1 cellular context compared by ENCODE assay signal in the genomic region with DNA sequence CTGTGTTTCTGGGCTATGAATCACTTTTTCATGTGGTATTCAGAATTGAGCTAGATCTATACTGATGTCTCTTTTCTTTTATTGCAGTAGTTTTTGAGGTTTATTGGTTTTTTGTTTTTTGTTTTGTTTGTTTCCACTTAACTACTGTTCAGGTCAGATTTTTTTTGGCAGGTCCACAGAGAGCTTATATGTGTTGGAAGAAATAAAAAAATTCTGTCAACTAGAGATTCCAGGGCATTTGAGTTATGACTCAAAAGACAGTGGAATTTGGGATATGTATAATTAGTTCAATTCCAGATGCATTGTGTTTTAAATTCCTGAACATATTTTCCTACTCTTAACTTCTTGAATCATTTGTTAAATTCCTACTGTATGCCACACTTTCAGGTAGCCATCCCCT.
TF ChIP-seq lines count a peak whose summit lies in the region.

No MANE protein-coding gene starts in this region.

TF ChIP-seq in HCT116, 20 proteins besides CTCF, POLR2A, EP300 and RAD21:
- TF ChIP-seq REST (IDR thresholded peaks at IDR 0.05; ENCODE audit: low read depth), result no peak
- no peak for TF ChIP-seq POLR2AphosphoS5 (IDR thresholded peaks at IDR 0.05; ENCODE audit: low read depth, low read length)
- TF ChIP-seq YY1 (IDR thresholded peaks at IDR 0.05; ENCODE audit: extremely low read depth, insufficient replicate concordance, low read depth, low read length), result no peak
- no peak for TF ChIP-seq TCF7L2 (IDR thresholded peaks at IDR 0.05; ENCODE audit: borderline replicate concordance, extremely low read depth, insufficient read depth, insufficient read length)
- no peak for TF ChIP-seq EZH2 (IDR thresholded peaks at IDR 0.05)
- TF ChIP-seq, protein P1, sequence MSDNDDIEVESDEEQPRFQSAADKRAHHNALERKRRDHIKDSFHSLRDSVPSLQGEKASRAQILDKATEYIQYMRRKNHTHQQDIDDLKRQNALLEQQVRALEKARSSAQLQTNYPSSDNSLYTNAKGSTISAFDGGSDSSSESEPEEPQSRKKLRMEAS (IDR thresholded peaks at IDR 0.05), result no peak
- TF ChIP-seq ZFX (IDR thresholded peaks at IDR 0.05), result no peak
- no peak for TF ChIP-seq CEBPB (IDR thresholded peaks at IDR 0.05; ENCODE audit: low read depth)
- no peak for TF ChIP-seq JUND (IDR thresholded peaks at IDR 0.05)
- no peak for TF ChIP-seq ELF1 (IDR thresholded peaks at IDR 0.05; ENCODE audit: borderline replicate concordance, low read depth)
- TF ChIP-seq SIN3A (IDR thresholded peaks at IDR 0.05; ENCODE audit: low read depth), result no peak
- TF ChIP-seq SP1 (IDR thresholded peaks at IDR 0.05; ENCODE audit: low read depth), result no peak
- no peak for TF ChIP-seq ZNF274 (IDR thresholded peaks at IDR 0.05; ENCODE audit: low read depth, low read length)
- TF ChIP-seq, protein P2, sequence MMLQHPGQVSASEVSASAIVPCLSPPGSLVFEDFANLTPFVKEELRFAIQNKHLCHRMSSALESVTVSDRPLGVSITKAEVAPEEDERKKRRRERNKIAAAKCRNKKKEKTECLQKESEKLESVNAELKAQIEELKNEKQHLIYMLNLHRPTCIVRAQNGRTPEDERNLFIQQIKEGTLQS (IDR thresholded peaks at IDR 0.05), result no peak
- TF ChIP-seq EZH2phosphoT487 (IDR thresholded peaks at IDR 0.05; ENCODE audit: borderline replicate concordance), result no peak
